In genomic region chr10:63917363-63917762, GRCh38 we compare ENCODE assay signal across 19 cellular contexts.
DNase-seq lines count a peak whose midpoint lies in the region; TF ChIP-seq lines count a peak whose summit lies in the region.
"Had no signal": no experiment of that assay in that cellular context is flagged by ENCODE, and none has a peak within 500 bp of the region (broad histone marks: within the 10 kb centered on the region; RNA-seq: fewer than 3 reads in every experiment).

No MANE protein-coding gene starts in this region.

- peak overlapping the region; percentile 27 for H2AFZ ChIP-seq in neural progenitor cell (replicated peaks)

- no peak overlapping the region for H3K4me3 ChIP-seq in neural progenitor cell
- H3K4me3 ChIP-seq: A549, HAP-1, SJSA1 had no signal

- no peaks in the 10 kb centered on the region for H3K27me3 ChIP-seq in neural progenitor cell
- H3K27me3 ChIP-seq: SJSA1 had no signal

- no peaks in the 10 kb centered on the region for H3K79me2 ChIP-seq in neural progenitor cell (ENCODE audit: low read depth)

- DNase-seq in NCI-H2107 treated with DMSO at 0.1 percent for 48 hours (lab: John Stamatoyannopoulos, UW; ENCODE audit: unreplicated experiment): peak; percentile 28
- no peak for DNase-seq in NCI-H2107 (lab: John Stamatoyannopoulos, UW)
- peak; percentile 2 for DNase-seq in DMS79 (lab: John Stamatoyannopoulos, UW)
- peak; percentile 24 for DNase-seq in neural progenitor cell (ENCODE audit: low spot score)
- DNase-seq in NCI-H2196 (lab: John Stamatoyannopoulos, UW; ENCODE audit: unreplicated experiment): no peak
- no peak for DNase-seq in activated effector memory CD4-positive, alpha-beta T cell treated with anti-CD3 and anti-CD28 coated beads, Interleukin-2, amount 50 U/mL, for 16 hours
- no peak for DNase-seq in activated gamma-delta T cell treated with Interleukin-2 at 50 U/mL for 16 hours
- DNase-seq: COR-L47, IMR-90, Karpas-422, MM.1S, NCI-H1417 treated with DMSO at 0.1 percent for 48 hours, NCI-H1930, NCI-H526 treated with DMSO at 0.1 percent for 48 hours had no signal

- peaks cover 62% of the 10 kb centered on the region for H3K4me1 ChIP-seq in neural progenitor cell
- H3K4me1 ChIP-seq: A549, SJSA1 had no signal

- H3K27me3 Mint-ChIP-seq in neural progenitor cell (ENCODE audit: insufficient read depth, low read depth): no peaks in the 10 kb centered on the region

- peak overlapping the region; percentile 70 for H3K27ac Mint-ChIP-seq in neural progenitor cell
- H3K27ac Mint-ChIP-seq: CD14-positive monocyte had no signal

- H3K9me3 Mint-ChIP-seq in neural progenitor cell: no peaks in the 10 kb centered on the region

- no peaks in the 10 kb centered on the region for H3K36me3 ChIP-seq in neural progenitor cell
- H3K36me3 ChIP-seq: HAP-1, SJSA1 had no signal

- H3K9me3 ChIP-seq in neural progenitor cell (ENCODE audit: low read depth): no peaks in the 10 kb centered on the region
- H3K9me3 ChIP-seq: A549, HAP-1, SJSA1 had no signal

- H3K4me3 Mint-ChIP-seq in neural progenitor cell: no peak overlapping the region
- H3K4me3 Mint-ChIP-seq: CD14-positive monocyte had no signal

- no peaks in the 10 kb centered on the region for H3K36me3 Mint-ChIP-seq in neural progenitor cell
- H3K36me3 Mint-ChIP-seq: CD14-positive monocyte had no signal

- peak overlapping the region; percentile 12 for H3K4me2 ChIP-seq in neural progenitor cell
- H3K4me2 ChIP-seq: A549 had no signal

- H3K4me1 Mint-ChIP-seq in neural progenitor cell: peaks cover 55% of the 10 kb centered on the region

- H3K27ac ChIP-seq in VCaP (peak overlapping the region; percentile 42), neural progenitor cell (peak overlapping the region; percentile 24)
- H3K27ac ChIP-seq: A549, SJSA1 had no signal

- peaks cover 29% of the 10 kb centered on the region for H3F3A ChIP-seq in neural progenitor cell (ENCODE audit: low read depth)

- no peaks in the 10 kb centered on the region for H4K20me1 ChIP-seq in neural progenitor cell (ENCODE audit: low read depth)

- H3K9ac ChIP-seq in neural progenitor cell: no peak overlapping the region

- TF ChIP-seq CTCF in VCaP (conservative IDR thresholded peaks at IDR 0.05): no peak
- no peak for TF ChIP-seq CTCF in neural progenitor cell (IDR thresholded peaks at IDR 0.05)

Comparison
In these comparisons a context has a peak if more than half of its experiments do, and no peak if none do; other contexts are left out.
1. DNase-seq: peak in NCI-H2107 treated with DMSO at 0.1 percent for 48 hours (single experiment), DMS79 (single experiment) and neural progenitor cell (single experiment); none in NCI-H2107 (single experiment), NCI-H2196 (single experiment), activated effector memory CD4-positive, alpha-beta T cell treated with anti-CD3 and anti-CD28 coated beads, Interleukin-2, amount 50 U/mL, for 16 hours (single experiment) and activated gamma-delta T cell treated with Interleukin-2 at 50 U/mL for 16 hours (single experiment).